1 cellular context compared by ENCODE assay signal in genomic region chr5:1112596-1113331, GRCh38.
A peak's percentile ranks its signal among the peaks of the same experiment; 100 is the strongest.
TF ChIP-seq lines count a peak whose summit lies in the region.

No MANE protein-coding gene starts in this region.

TF ChIP-seq in K562, 482 proteins besides CTCF, POLR2A, EP300 and RAD21 (continued from another document):
- TF ChIP-seq, protein P1, sequence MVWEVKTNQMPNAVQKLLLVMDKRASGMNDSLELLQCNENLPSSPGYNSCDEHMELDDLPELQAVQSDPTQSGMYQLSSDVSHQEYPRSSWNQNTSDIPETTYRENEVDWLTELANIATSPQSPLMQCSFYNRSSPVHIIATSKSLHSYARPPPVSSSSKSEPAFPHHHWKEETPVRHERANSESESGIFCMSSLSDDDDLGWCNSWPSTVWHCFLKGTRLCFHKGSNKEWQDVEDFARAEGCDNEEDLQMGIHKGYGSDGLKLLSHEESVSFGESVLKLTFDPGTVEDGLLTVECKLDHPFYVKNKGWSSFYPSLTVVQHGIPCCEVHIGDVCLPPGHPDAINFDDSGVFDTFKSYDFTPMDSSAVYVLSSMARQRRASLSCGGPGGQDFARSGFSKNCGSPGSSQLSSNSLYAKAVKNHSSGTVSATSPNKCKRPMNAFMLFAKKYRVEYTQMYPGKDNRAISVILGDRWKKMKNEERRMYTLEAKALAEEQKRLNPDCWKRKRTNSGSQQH (CRISPR knock-in tag; IDR thresholded peaks at IDR 0.05) = no peak
- no peak for TF ChIP-seq ARID1B (IDR thresholded peaks at IDR 0.05)
- no peak for TF ChIP-seq ZC3H11A (IDR thresholded peaks at IDR 0.05; ENCODE audit: low read depth, low read length)
- 0 out of 2 replicates have a peak, but pooled peaks have one; percentile 22 for TF ChIP-seq XRCC5 (IDR thresholded peaks at IDR 0.05; ENCODE audit: low read depth, low read length)
- TF ChIP-seq ZKSCAN8 (CRISPR knock-in tag; IDR thresholded peaks at IDR 0.05) = no peak
- 0 out of 2 replicates have a peak, but pooled peaks have one; percentile 8 for TF ChIP-seq IRF2 (CRISPR knock-in tag; IDR thresholded peaks at IDR 0.05)
- TF ChIP-seq NFE2 (IDR thresholded peaks at IDR 0.05; ENCODE audit: low read depth) = peak; percentile 52
- TF ChIP-seq ATF3 (IDR thresholded peaks at IDR 0.05) = peak; percentile 13; the same call in 1 of the 2 replicates
- TF ChIP-seq ATF3 (CRISPR knock-in tag; conservative IDR thresholded peaks at IDR 0.05) = no peak
- peak; percentile 36; the same call in 1 of the 2 replicates for TF ChIP-seq TFAP4 (CRISPR knock-in tag; IDR thresholded peaks at IDR 0.05; ENCODE audit: borderline replicate concordance)
- TF ChIP-seq TRIM24 (IDR thresholded peaks at IDR 0.05) = peak in 1 of 2 experiments; percentile 38; a peak in 1 of 4 replicates
- no peak for TF ChIP-seq HMG20A (CRISPR knock-in tag; conservative IDR thresholded peaks at IDR 0.05)
- TF ChIP-seq MGA (IDR thresholded peaks at IDR 0.05) = no peak
- TF ChIP-seq ARNT (IDR thresholded peaks at IDR 0.05) = no peak
- TF ChIP-seq ZNF551 (CRISPR knock-in tag; IDR thresholded peaks at IDR 0.05) = no peak
- TF ChIP-seq SP1 (CRISPR knock-in tag; IDR thresholded peaks at IDR 0.05) = no peak
- TF ChIP-seq, protein P2, sequence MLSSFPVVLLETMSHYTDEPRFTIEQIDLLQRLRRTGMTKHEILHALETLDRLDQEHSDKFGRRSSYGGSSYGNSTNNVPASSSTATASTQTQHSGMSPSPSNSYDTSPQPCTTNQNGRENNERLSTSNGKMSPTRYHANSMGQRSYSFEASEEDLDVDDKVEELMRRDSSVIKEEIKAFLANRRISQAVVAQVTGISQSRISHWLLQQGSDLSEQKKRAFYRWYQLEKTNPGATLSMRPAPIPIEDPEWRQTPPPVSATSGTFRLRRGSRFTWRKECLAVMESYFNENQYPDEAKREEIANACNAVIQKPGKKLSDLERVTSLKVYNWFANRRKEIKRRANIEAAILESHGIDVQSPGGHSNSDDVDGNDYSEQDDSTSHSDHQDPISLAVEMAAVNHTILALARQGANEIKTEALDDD (IDR thresholded peaks at IDR 0.05) = no peak
- no peak for TF ChIP-seq SMAD2 (IDR thresholded peaks at IDR 0.05; ENCODE audit: low read depth, low read length)
- no peak for TF ChIP-seq ZNF436 (CRISPR knock-in tag; IDR thresholded peaks at IDR 0.05)
- TF ChIP-seq CBFA2T2 (conservative IDR thresholded peaks at IDR 0.05) = peak; percentile 65
- TF ChIP-seq, protein P3, sequence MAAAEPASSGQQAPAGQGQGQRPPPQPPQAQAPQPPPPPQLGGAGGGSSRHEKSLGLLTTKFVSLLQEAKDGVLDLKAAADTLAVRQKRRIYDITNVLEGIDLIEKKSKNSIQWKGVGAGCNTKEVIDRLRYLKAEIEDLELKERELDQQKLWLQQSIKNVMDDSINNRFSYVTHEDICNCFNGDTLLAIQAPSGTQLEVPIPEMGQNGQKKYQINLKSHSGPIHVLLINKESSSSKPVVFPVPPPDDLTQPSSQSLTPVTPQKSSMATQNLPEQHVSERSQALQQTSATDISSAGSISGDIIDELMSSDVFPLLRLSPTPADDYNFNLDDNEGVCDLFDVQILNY (CRISPR knock-in tag; IDR thresholded peaks at IDR 0.05) = no peak
- TF ChIP-seq MAFG (tag; conservative IDR thresholded peaks at IDR 0.05) = peak; percentile 57
- TF ChIP-seq HNRNPH1 (optimal IDR thresholded peaks at IDR 0.05; ENCODE audit: low read depth, low read length) = no peak
- TF ChIP-seq CBFA2T3 (IDR thresholded peaks at IDR 0.05) = peak; percentile 64
- TF ChIP-seq PHF8 (IDR thresholded peaks at IDR 0.05; ENCODE audit: borderline replicate concordance, low read length) = no peak
- TF ChIP-seq TCF3 (CRISPR knock-in tag; IDR thresholded peaks at IDR 0.05) = 0 out of 2 replicates have a peak, but pooled peaks have one; percentile 23
- TF ChIP-seq ZNF316 (IDR thresholded peaks at IDR 0.05) = peak; percentile 60; the same call in 1 of the 2 replicates
